ENCODE assay signal across 2 cellular contexts in the genomic region with DNA sequence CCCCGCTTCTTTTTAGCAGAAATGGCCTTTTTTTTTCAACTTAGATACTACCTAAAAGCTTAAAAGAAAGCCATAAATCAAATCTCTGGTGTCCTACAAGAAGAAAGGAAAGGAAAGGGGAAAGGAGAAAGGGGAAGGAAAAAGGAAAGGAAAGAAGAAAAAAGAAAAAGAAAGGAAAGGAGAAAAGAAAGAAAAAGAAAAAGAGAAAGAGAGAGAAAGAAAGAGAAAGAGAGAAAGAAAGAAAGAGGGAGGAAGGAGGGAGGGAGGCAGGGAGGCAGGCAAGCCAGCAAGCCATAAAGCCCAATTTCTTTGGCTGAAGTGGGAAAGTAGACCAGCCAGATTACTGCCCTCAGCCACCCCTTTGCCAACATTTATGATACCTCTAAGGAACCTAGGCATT.
TF ChIP-seq lines count a peak whose summit lies in the region.

No MANE protein-coding gene starts in this region.

TF ChIP-seq in HEK293, 187 proteins besides CTCF, POLR2A, EP300 and RAD21 (continued from another document):
- TF ChIP-seq, protein P1, sequence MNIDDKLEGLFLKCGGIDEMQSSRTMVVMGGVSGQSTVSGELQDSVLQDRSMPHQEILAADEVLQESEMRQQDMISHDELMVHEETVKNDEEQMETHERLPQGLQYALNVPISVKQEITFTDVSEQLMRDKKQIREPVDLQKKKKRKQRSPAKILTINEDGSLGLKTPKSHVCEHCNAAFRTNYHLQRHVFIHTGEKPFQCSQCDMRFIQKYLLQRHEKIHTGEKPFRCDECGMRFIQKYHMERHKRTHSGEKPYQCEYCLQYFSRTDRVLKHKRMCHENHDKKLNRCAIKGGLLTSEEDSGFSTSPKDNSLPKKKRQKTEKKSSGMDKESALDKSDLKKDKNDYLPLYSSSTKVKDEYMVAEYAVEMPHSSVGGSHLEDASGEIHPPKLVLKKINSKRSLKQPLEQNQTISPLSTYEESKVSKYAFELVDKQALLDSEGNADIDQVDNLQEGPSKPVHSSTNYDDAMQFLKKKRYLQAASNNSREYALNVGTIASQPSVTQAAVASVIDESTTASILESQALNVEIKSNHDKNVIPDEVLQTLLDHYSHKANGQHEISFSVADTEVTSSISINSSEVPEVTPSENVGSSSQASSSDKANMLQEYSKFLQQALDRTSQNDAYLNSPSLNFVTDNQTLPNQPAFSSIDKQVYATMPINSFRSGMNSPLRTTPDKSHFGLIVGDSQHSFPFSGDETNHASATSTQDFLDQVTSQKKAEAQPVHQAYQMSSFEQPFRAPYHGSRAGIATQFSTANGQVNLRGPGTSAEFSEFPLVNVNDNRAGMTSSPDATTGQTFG (tag by site-specific recombination; IDR thresholded peaks at IDR 0.05; ENCODE audit: borderline replicate concordance), result no peak
- TF ChIP-seq, protein P2, sequence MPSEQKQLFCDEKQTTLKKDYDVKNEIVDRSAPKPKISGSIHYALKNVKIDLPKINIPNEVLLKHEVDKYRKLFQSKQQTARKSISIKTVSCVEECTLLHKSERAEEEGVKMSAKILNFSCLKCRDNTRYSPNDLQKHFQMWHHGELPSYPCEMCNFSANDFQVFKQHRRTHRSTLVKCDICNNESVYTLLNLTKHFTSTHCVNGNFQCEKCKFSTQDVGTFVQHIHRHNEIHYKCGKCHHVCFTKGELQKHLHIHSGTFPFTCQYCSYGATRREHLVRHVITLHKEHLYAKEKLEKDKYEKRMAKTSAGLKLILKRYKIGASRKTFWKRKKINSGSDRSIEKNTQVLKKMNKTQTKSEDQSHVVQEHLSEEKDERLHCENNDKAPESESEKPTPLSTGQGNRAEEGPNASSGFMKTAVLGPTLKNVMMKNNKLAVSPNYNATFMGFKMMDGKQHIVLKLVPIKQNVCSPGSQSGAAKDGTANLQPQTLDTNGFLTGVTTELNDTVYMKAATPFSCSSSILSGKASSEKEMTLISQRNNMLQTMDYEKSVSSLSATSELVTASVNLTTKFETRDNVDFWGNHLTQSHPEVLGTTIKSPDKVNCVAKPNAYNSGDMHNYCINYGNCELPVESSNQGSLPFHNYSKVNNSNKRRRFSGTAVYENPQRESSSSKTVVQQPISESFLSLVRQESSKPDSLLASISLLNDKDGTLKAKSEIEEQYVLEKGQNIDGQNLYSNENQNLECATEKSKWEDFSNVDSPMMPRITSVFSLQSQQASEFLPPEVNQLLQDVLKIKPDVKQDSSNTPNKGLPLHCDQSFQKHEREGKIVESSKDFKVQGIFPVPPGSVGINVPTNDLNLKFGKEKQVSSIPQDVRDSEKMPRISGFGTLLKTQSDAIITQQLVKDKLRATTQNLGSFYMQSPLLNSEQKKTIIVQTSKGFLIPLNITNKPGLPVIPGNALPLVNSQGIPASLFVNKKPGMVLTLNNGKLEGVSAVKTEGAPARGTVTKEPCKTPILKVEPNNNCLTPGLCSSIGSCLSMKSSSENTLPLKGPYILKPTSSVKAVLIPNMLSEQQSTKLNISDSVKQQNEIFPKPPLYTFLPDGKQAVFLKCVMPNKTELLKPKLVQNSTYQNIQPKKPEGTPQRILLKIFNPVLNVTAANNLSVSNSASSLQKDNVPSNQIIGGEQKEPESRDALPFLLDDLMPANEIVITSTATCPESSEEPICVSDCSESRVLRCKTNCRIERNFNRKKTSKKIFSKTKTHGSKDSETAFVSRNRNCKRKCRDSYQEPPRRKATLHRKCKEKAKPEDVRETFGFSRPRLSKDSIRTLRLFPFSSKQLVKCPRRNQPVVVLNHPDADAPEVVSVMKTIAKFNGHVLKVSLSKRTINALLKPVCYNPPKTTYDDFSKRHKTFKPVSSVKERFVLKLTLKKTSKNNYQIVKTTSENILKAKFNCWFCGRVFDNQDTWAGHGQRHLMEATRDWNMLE (tag by site-specific recombination; conservative IDR thresholded peaks at IDR 0.05; ENCODE audit: low read depth), result no peak
- peak; percentile 99 for TF ChIP-seq PRDM1 (tag by site-specific recombination; IDR thresholded peaks at IDR 0.05)
- TF ChIP-seq ZNF157 (tag by site-specific recombination; IDR thresholded peaks at IDR 0.05), result no peak
- no peak for TF ChIP-seq KLF7 (tag by site-specific recombination; IDR thresholded peaks at IDR 0.05; ENCODE audit: borderline replicate concordance)
- TF ChIP-seq OVOL3 (tag by site-specific recombination; IDR thresholded peaks at IDR 0.05), result no peak
- TF ChIP-seq BCL11A (tag by site-specific recombination; IDR thresholded peaks at IDR 0.05; ENCODE audit: low read depth), result no peak
- no peak for TF ChIP-seq ZNF768 (tag by site-specific recombination; IDR thresholded peaks at IDR 0.05)
- no peak for TF ChIP-seq ZBTB21 (tag by site-specific recombination; IDR thresholded peaks at IDR 0.05)
- no peak for TF ChIP-seq ZNF335 (tag by site-specific recombination; conservative IDR thresholded peaks at IDR 0.05)
- peak; percentile 84 for TF ChIP-seq ZNF366 (tag by site-specific recombination; conservative IDR thresholded peaks at IDR 0.05)
- no peak for TF ChIP-seq ZSCAN23 (tag by site-specific recombination; IDR thresholded peaks at IDR 0.05)
- no peak for TF ChIP-seq ZNF530 (tag by site-specific recombination; IDR thresholded peaks at IDR 0.05; ENCODE audit: low read depth)
- no peak for TF ChIP-seq ZNF777 (tag by site-specific recombination; IDR thresholded peaks at IDR 0.05; ENCODE audit: borderline replicate concordance)

TF ChIP-seq in K562, 482 proteins besides CTCF, POLR2A, EP300 and RAD21 (continued from another document):
- TF ChIP-seq, protein P3, sequence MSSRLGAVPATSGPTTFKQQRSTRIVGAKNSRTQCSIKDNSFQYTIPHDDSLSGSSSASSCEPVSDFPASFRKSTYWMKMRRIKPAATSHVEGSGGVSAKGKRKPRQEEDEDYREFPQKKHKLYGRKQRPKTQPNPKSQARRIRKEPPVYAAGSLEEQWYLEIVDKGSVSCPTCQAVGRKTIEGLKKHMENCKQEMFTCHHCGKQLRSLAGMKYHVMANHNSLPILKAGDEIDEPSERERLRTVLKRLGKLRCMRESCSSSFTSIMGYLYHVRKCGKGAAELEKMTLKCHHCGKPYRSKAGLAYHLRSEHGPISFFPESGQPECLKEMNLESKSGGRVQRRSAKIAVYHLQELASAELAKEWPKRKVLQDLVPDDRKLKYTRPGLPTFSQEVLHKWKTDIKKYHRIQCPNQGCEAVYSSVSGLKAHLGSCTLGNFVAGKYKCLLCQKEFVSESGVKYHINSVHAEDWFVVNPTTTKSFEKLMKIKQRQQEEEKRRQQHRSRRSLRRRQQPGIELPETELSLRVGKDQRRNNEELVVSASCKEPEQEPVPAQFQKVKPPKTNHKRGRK (tag; IDR thresholded peaks at IDR 0.05), result peak; percentile 55; the same call in 1 of the 2 replicates
